Comparison of ENCODE assay signal across 9 cellular contexts in the genomic region with DNA sequence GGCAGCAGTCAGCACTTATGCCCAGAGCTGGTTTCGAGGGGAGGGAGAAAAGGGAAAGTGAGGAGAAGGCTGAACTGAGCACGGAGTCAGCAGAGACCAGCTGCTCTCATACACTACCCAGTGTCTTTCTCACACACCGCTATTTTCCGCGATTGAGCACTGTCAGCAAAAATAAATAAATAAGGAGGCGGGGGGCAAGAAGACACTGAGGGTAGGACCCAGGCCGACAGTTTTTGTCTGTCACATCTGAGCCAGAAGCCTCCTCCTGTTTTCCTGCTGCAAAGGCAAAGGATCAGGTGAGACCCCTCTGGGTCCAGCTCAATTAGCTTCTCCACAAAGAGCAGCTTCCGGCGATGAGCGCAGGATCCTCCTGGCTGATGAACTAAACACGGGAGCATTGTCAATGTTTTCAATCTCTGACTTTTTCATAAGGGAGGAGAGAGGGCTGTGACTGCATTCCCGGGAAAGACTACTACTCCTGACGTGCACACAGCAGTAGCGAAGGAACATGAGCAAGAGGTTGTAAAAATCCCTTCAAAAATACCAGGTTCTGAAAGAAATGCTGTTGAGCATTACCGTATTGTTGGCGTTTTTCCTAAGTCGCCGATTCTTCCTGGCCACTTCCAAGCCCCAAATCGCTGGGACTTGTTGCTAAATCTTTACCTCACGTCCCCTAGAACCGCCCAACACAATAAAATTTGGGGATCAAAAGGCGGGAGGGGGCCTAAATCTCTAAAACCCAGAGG. TPM values are rescaled to one million over a fixed set of nuclear protein-coding genes. Genes with fewer than 3 reads are reported as not detected.
DNase-seq lines count a peak whose midpoint lies in the region; ATAC-seq, FAIRE-seq and TF ChIP-seq lines count a peak whose summit lies in the region.
"Had no signal": no experiment of that assay in that cellular context is flagged by ENCODE, and none has a peak within 500 bp of the region (broad histone marks: within the 10 kb centered on the region; RNA-seq: fewer than 3 reads in every experiment).

No MANE protein-coding gene starts in this region.

- H4K8ac ChIP-seq in mesendoderm (ENCODE audit: low read depth, low read length): no peak overlapping the region

- H2AK5ac ChIP-seq in mesendoderm (ENCODE audit: low read length): no peak overlapping the region

- peak overlapping the region; percentile 10 for H3K9ac ChIP-seq in mesendoderm (ENCODE audit: low read length)

- no CpG with 5 or more reads among the region's 22 CpGs for WGBS in mesendoderm (ENCODE audit: extremely low coverage, insufficient coverage, low lambda C conversion rate)

- H3K18ac ChIP-seq in mesendoderm (ENCODE audit: low read length): no peak overlapping the region

- H3K27ac ChIP-seq in mesendoderm (ENCODE audit: low read depth, low read length): no peak overlapping the region

- no peaks in the 10 kb centered on the region for H3K79me2 ChIP-seq in mesendoderm (ENCODE audit: control insufficient read depth, insufficient read depth, low read length)

- H3K9me3 Mint-ChIP-seq in activated T-cell treated with anti-CD3 and anti-CD28 coated beads, Interleukin-2, amount 50 U/mL, for 4 hours: no peaks in the 10 kb centered on the region
- H3K9me3 Mint-ChIP-seq: activated naive CD4-positive, alpha-beta T cell treated with anti-CD3 and anti-CD28 coated beads, Interleukin-2, amount 50 U/mL, for 72 hours had no signal

- no peaks in the 10 kb centered on the region for H3K36me3 Mint-ChIP-seq in activated T-cell treated with anti-CD3 and anti-CD28 coated beads, Interleukin-2, amount 50 U/mL, for 4 hours (ENCODE audit: insufficient read depth)
- H3K36me3 Mint-ChIP-seq: activated naive CD4-positive, alpha-beta T cell treated with anti-CD3 and anti-CD28 coated beads, Interleukin-2, amount 50 U/mL, for 72 hours had no signal

- H3K4me1 Mint-ChIP-seq in activated T-cell treated with anti-CD3 and anti-CD28 coated beads, Interleukin-2, amount 50 U/mL, for 4 hours (ENCODE audit: low read depth): peaks cover 14% of the 10 kb centered on the region

- no peak overlapping the region for H2BK120ac ChIP-seq in mesendoderm (ENCODE audit: low read depth, low read length)

- H3K4me1 ChIP-seq in mesendoderm (ENCODE audit: control insufficient read depth, low read depth, low read length): no peaks in the 10 kb centered on the region

- FAIRE-seq in urothelium cell line (lab: Jason Lieb, UNC) (no peak), GM19239 (lab: Jason Lieb, UNC) (no peak)

- peak overlapping the region; percentile 80 for H3K4me3 ChIP-seq in choroid plexus epithelial cell (ENCODE audit: low read depth, low read length)
- peak overlapping the region; percentile 7 for H3K4me3 ChIP-seq in mesendoderm (ENCODE audit: low read length)

- peak overlapping the region; percentile 53 for H3K4me3 Mint-ChIP-seq in activated T-cell treated with anti-CD3 and anti-CD28 coated beads, Interleukin-2, amount 50 U/mL, for 4 hours

- H4K5ac ChIP-seq in mesendoderm (ENCODE audit: low read length): no peak overlapping the region

- TF ChIP-seq CTCF in choroid plexus epithelial cell (conservative IDR thresholded peaks at IDR 0.05; ENCODE audit: low read depth, low read length): no peak

- H2BK15ac ChIP-seq in mesendoderm (replicated peaks; ENCODE audit: low read depth): no peak overlapping the region

- no peak for ATAC-seq in activated T-cell treated with anti-CD3 and anti-CD28 coated beads, Interleukin-2, amount 50 U/mL, for 4 hours

- no peak overlapping the region for H3K23ac ChIP-seq in mesendoderm (ENCODE audit: low read length)

- no peaks in the 10 kb centered on the region for H3K27me3 ChIP-seq in mesendoderm (ENCODE audit: insufficient read depth, low read length, poor library complexity)

- peak overlapping the region; percentile 61 for H3K4me2 ChIP-seq in mesendoderm (ENCODE audit: low read length)

- no peaks in the 10 kb centered on the region for H3K36me3 ChIP-seq in mesendoderm (ENCODE audit: control insufficient read depth, insufficient read depth, low read length)

- H3K27me3 Mint-ChIP-seq in activated T-cell treated with anti-CD3 and anti-CD28 coated beads, Interleukin-2, amount 50 U/mL, for 4 hours (ENCODE audit: low read depth): peaks cover 59% of the 10 kb centered on the region

- H3K56ac ChIP-seq in mesendoderm (ENCODE audit: low read length): peak overlapping the region; percentile 39

- H3K4ac ChIP-seq in mesendoderm (ENCODE audit: low read depth, low read length): no peak overlapping the region

- DNase-seq in activated T-cell treated with anti-CD3 and anti-CD28 coated beads, Interleukin-2, amount 50 U/mL, for 4 hours: no peak
- no peak for DNase-seq in activated T-cell treated with anti-CD3 and anti-CD28 coated beads for 4 hours
- peak; percentile 28 for DNase-seq in NCI-H748 treated with DMSO at 0.1 percent for 48 hours (lab: John Stamatoyannopoulos, UW)
- peak; percentile 51 for DNase-seq in choroid plexus epithelial cell (ENCODE audit: low read depth)
- peak; percentile 51 for DNase-seq in mesendoderm
- peak; percentile 23 for DNase-seq in urothelium cell line (ENCODE audit: low spot score)
- DNase-seq in NCI-H2196 treated with DMSO at 0.1 percent for 48 hours (lab: John Stamatoyannopoulos, UW; ENCODE audit: unreplicated experiment): no peak
- DNase-seq in GM19239 (ENCODE audit: insufficient read length, low spot score): no peak

- no peak overlapping the region for H2BK5ac ChIP-seq in mesendoderm (ENCODE audit: low read length)

- no peaks in the 10 kb centered on the region for H3K79me1 ChIP-seq in mesendoderm (ENCODE audit: low read length)

RNA-seq across cellular contexts. Expression of a gene that starts 1.2 kb away (rescaled TPM):
- under 1 TPM in 2 of 3 donors, not detected in 1; 0.13 TPM for total RNA-seq in activated T-cell treated with anti-CD3 and anti-CD28 coated beads, Interleukin-2, amount 50 U/mL, for 4 hours
- 2.0 TPM for polyA plus RNA-seq in mesendoderm (2013, experiment 1 of 2)
- 2.5 TPM for polyA plus RNA-seq in mesendoderm (2013, experiment 2 of 2)

Comparison
In these comparisons a context has a peak if more than half of its experiments do, and no peak if none do; other contexts are left out.
1. DNase-seq: peak in NCI-H748 treated with DMSO at 0.1 percent for 48 hours (single experiment), choroid plexus epithelial cell (single experiment), mesendoderm (single experiment) and urothelium cell line (single experiment); none in activated T-cell treated with anti-CD3 and anti-CD28 coated beads, Interleukin-2, amount 50 U/mL, for 4 hours (single experiment), activated T-cell treated with anti-CD3 and anti-CD28 coated beads for 4 hours (single experiment), NCI-H2196 treated with DMSO at 0.1 percent for 48 hours (single experiment) and GM19239 (single experiment).